In genomic region chr9:26243298-26243697, GRCh38 we compare ENCODE assay signal across 2 cellular contexts.
TF ChIP-seq lines count a peak whose summit lies in the region.

No MANE protein-coding gene starts in this region.

TF ChIP-seq in GM23338, 12 proteins besides CTCF, POLR2A, EP300 and RAD21 (continued from another document):
- TF ChIP-seq ZNF462 (CRISPR knock-in tag; IDR thresholded peaks at IDR 0.05) = no peak
- TF ChIP-seq STAT1 (IDR thresholded peaks at IDR 0.05; ENCODE audit: unreplicated experiment) = no peak
- TF ChIP-seq ZNF114 (CRISPR knock-in tag; IDR thresholded peaks at IDR 0.05) = no peak
- no peak for TF ChIP-seq EZH2 (IDR thresholded peaks at IDR 0.05; ENCODE audit: low read depth, unreplicated experiment)
- TF ChIP-seq POLR2AphosphoS5 (IDR thresholded peaks at IDR 0.05; ENCODE audit: low read depth) = no peak
- no peak for TF ChIP-seq NANOG (IDR thresholded peaks at IDR 0.05; ENCODE audit: borderline replicate concordance)
- no peak for TF ChIP-seq JUNB (IDR thresholded peaks at IDR 0.05; ENCODE audit: unreplicated experiment)
- TF ChIP-seq ZNF331 (CRISPR knock-in tag; IDR thresholded peaks at IDR 0.05; ENCODE audit: low read depth) = no peak
- no peak for TF ChIP-seq REST (IDR thresholded peaks at IDR 0.05; ENCODE audit: unreplicated experiment)
- no peak for TF ChIP-seq EZH2phosphoT487 (IDR thresholded peaks at IDR 0.05; ENCODE audit: unreplicated experiment)
- TF ChIP-seq CREB1 (CRISPR knock-in tag; IDR thresholded peaks at IDR 0.05; ENCODE audit: low read depth) = no peak

TF ChIP-seq in SK-N-SH, 30 proteins besides CTCF, POLR2A, EP300 and RAD21 (continued from another document):
- TF ChIP-seq REST (IDR thresholded peaks at IDR 0.05; ENCODE audit: low read depth, low read length) (no peak), RXRA (IDR thresholded peaks at IDR 0.05; ENCODE audit: borderline replicate concordance, low read depth) (no peak), RFX5 (IDR thresholded peaks at IDR 0.05; ENCODE audit: low read length) (no peak), FOSL2 (IDR thresholded peaks at IDR 0.05; ENCODE audit: borderline replicate concordance, low read depth) (no peak), MEF2A (IDR thresholded peaks at IDR 0.05; ENCODE audit: borderline replicate concordance, low read depth) (no peak)
